In the genomic region with DNA sequence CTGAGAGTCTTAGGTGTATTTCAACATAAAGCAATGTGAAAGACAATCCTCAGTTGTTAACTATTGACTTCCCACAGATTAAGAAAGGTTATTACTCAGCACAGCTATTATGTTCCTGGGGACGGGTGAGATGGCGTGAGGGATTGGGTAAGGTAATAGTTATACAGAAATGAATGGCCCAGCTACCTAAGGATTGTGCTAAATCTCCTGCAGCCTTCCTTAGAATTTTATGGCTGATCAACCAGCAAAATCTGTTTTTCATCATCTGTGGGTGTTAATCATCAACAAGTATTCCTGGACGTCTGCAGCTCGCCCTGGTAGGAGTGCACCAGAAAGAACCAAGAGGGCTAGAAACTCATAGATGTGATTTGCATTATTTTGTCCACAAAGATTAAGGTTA, we compare ENCODE assay signal across 14 cellular contexts.
"Had no signal": no experiment of that assay in that cellular context is flagged by ENCODE, and none has a peak within 500 bp of the region (broad histone marks: within the 10 kb centered on the region; RNA-seq: fewer than 3 reads in every experiment).

No MANE protein-coding gene starts in this region.

- H3K4me1 ChIP-seq: sigmoid colon had no signal

- H3K36me3 Mint-ChIP-seq: activated naive CD8-positive, alpha-beta T cell treated with anti-CD3 and anti-CD28 coated beads for 36 hours; type B pancreatic cell had no signal

- H3K27me3 ChIP-seq: brain microvascular endothelial cell, sigmoid colon had no signal

- H3K27ac ChIP-seq: brain microvascular endothelial cell, epithelial cell of prostate, sigmoid colon had no signal

- H3K4me3 ChIP-seq: sigmoid colon had no signal

- DNase-seq: activated CD4-positive, alpha-beta T cell treated with anti-CD3 and anti-CD28 coated beads, Interleukin-2, amount 50 U/mL, for 1 hour; activated CD8-positive, alpha-beta memory T cell treated with anti-CD3 and anti-CD28 coated beads for 24 hours; activated gamma-delta T cell treated with Interleukin-2 at 50 U/mL for 16 hours; activated naive CD8-positive, alpha-beta T cell treated with anti-CD3 and anti-CD28 coated beads for 36 hours; brain microvascular endothelial cell; cerebellar nuclear complex; effector memory CD8-positive, alpha-beta T cell; sigmoid colon; stimulated activated CD4-positive, alpha-beta T cell treated with anti-CD3 and anti-CD28 coated beads, Interleukin-1b, Interleukin-23, amount 100 ng/mL, for 48 hours; stimulated activated naive CD8-positive, alpha-beta T cell treated with anti-CD3 and anti-CD28 coated beads, Interleukin-15, amount 100 ng/mL, for 72 hours had no signal

- H3K27ac Mint-ChIP-seq: activated naive CD8-positive, alpha-beta T cell treated with anti-CD3 and anti-CD28 coated beads for 36 hours; dendritic cell treated with granulocyte-macrophage colony-stimulating factor and Interleukin-4, amounts not matched to agents 40 ng/mL and 50 ng/mL, for 4 days; type B pancreatic cell had no signal

- H3K4me1 Mint-ChIP-seq: activated naive CD8-positive, alpha-beta T cell treated with anti-CD3 and anti-CD28 coated beads for 36 hours; stimulated activated naive CD8-positive, alpha-beta T cell treated with anti-CD3 and anti-CD28 coated beads, Interleukin-15, amount 100 ng/mL, for 72 hours had no signal

- H3K9me3 Mint-ChIP-seq: activated naive CD8-positive, alpha-beta T cell treated with anti-CD3 and anti-CD28 coated beads for 36 hours; dendritic cell treated with granulocyte-macrophage colony-stimulating factor and Interleukin-4, amounts not matched to agents 40 ng/mL and 50 ng/mL, for 4 days; effector memory CD8-positive, alpha-beta T cell; type B pancreatic cell had no signal

- ATAC-seq: effector memory CD8-positive, alpha-beta T cell; stimulated activated naive CD8-positive, alpha-beta T cell treated with anti-CD3 and anti-CD28 coated beads, Interleukin-15, amount 100 ng/mL, for 72 hours had no signal

- H3K9me3 ChIP-seq: sigmoid colon had no signal

- H3K27me3 Mint-ChIP-seq: activated naive CD8-positive, alpha-beta T cell treated with anti-CD3 and anti-CD28 coated beads for 36 hours; dendritic cell treated with granulocyte-macrophage colony-stimulating factor and Interleukin-4, amounts not matched to agents 40 ng/mL and 50 ng/mL, for 4 days; stimulated activated naive CD8-positive, alpha-beta T cell treated with anti-CD3 and anti-CD28 coated beads, Interleukin-15, amount 100 ng/mL, for 72 hours; type B pancreatic cell had no signal

- H3K36me3 ChIP-seq: brain microvascular endothelial cell, sigmoid colon had no signal

- H3K4me3 Mint-ChIP-seq: activated naive CD8-positive, alpha-beta T cell treated with anti-CD3 and anti-CD28 coated beads for 36 hours; dendritic cell treated with granulocyte-macrophage colony-stimulating factor and Interleukin-4, amounts not matched to agents 40 ng/mL and 50 ng/mL, for 4 days; effector memory CD8-positive, alpha-beta T cell; neural crest cell; stimulated activated naive CD8-positive, alpha-beta T cell treated with anti-CD3 and anti-CD28 coated beads, Interleukin-15, amount 100 ng/mL, for 72 hours; type B pancreatic cell had no signal
